ENCODE assay signal across 8 cellular contexts in genomic region chr11:67436459-67437081, GRCh38. TPM values are rescaled to one million over a fixed set of nuclear protein-coding genes. Genes with fewer than 3 reads are reported as not detected.
DNase-seq lines count a peak whose midpoint lies in the region; TF ChIP-seq lines count a peak whose summit lies in the region.

No MANE protein-coding gene starts in this region.

- H3K36me3 ChIP-seq in SJCRH30 = 0 out of 2 replicates have a peak, but pooled peaks cover 5% of the 10 kb centered on the region

- H3K4me3 ChIP-seq in SJCRH30 = no peak overlapping the region
- no peak overlapping the region for H3K4me3 ChIP-seq in astrocyte of the spinal cord (ENCODE audit: low read depth, low read length)

- no peaks in the 10 kb centered on the region for H3K9me3 ChIP-seq in SJCRH30 (replicated peaks)

- H3K4me1 ChIP-seq in SJCRH30 = peaks cover 8% of the 10 kb centered on the region; the same call in 1 of the 2 replicates

- peak; percentile 57 to 69 for DNase-seq in SHP77 (lab: John Stamatoyannopoulos, UW)
- no peak for DNase-seq in SHP77 treated with DMSO at 0.1 percent for 48 hours (lab: John Stamatoyannopoulos, UW)
- peak; percentile 82 for DNase-seq in SJCRH30
- peak; percentile 11 for DNase-seq in astrocyte of the spinal cord (ENCODE audit: low read depth, low spot score)
- DNase-seq in stimulated activated CD4-positive, alpha-beta T cell treated with anti-CD3 and anti-CD28 coated beads, Interleukin-12 subunit alpha, Interleukin-12 subunit beta, amount 100 ng/mL, for 48 hours (ENCODE audit: low read depth in 2 of 3, low spot score in 1 of 3) = peak; percentile 73 to 80 (median 74)
- DNase-seq in HEK293T (ENCODE audit: extremely low spot score) = no peak
- no peak for DNase-seq in dedifferentiated amniotic fluid mesenchymal stem cell (ENCODE audit: extremely low spot score)
- DNase-seq in NOMO-1 (lab: John Stamatoyannopoulos, UW; ENCODE audit: unreplicated experiment in 2 of 2) = no peak

- CTCF ChIA-PET in HEK293T (lab: Yijun Ruan, JAX) = no interaction called here

- in situ Hi-C loops in astrocyte of the spinal cord (cut with HindIII; ENCODE audit: low sequenced_read_pairs) = no loop called here

- no peak for TF ChIP-seq CTCF in astrocyte of the spinal cord (IDR thresholded peaks at IDR 0.05; ENCODE audit: low read depth, low read length)

- H3K27ac ChIP-seq in SJCRH30 = no peak overlapping the region

- POLR2A ChIA-PET in HEK293T (lab: Yijun Ruan, JAX) = interaction anchor here (0.6 to 4.0 kb wide), 2 partner anchors 32 to 35 kb away, joined by 3 to 14 read pairs; partner anchors contain the start of gene TMEM134

- H3K27me3 ChIP-seq in SJCRH30 = no peaks in the 10 kb centered on the region

TF ChIP-seq in HEK293T, 16 proteins besides CTCF, POLR2A, EP300 and RAD21:
- TF ChIP-seq ELF4 (IDR thresholded peaks at IDR 0.05) (no peak), L3MBTL2 (conservative IDR thresholded peaks at IDR 0.05) (no peak), ZNF384 (IDR thresholded peaks at IDR 0.05) (no peak), SP1 (IDR thresholded peaks at IDR 0.05) (no peak), BHLHE40 (IDR thresholded peaks at IDR 0.05; ENCODE audit: borderline replicate concordance) (no peak)

RNA-seq across cellular contexts. Expression of gene PTPRCAP, which starts 0.9 kb away (rescaled TPM):
- total RNA-seq in SJCRH30 (2014; rRNA removed; shearing (Covaris generic)) = 1.1 TPM in 1 of 2 replicates, not detected in the other

RNA-seq across cellular contexts. Expression of gene CORO1B, which starts 6.7 kb away (rescaled TPM):
- 25.5 and 30.1 TPM in 2 replicates for total RNA-seq in SJCRH30 (2014; rRNA removed; shearing (Covaris generic))

RNA-seq across cellular contexts. Expression of gene RPS6KB2, which starts 8.3 kb away (rescaled TPM):
- total RNA-seq in SJCRH30 (2014; rRNA removed; shearing (Covaris generic)) = 25.9 and 33.5 TPM in 2 replicates

RNA-seq across cellular contexts. Expression of gene GPR152, which starts 16.0 kb away (rescaled TPM):
- total RNA-seq in SJCRH30 (2014; rRNA removed; shearing (Covaris generic)) = not detected in 2 replicates

RNA-seq across cellular contexts. Expression of gene CABP4, which starts 18.6 kb away (rescaled TPM):
- 1.2 and 2.6 TPM in 2 replicates for total RNA-seq in SJCRH30 (2014; rRNA removed; shearing (Covaris generic))

Comparison
In these comparisons a context has a peak if more than half of its experiments do, and no peak if none do; other contexts are left out.
1. DNase-seq: peak in SHP77 (2 of 2), SJCRH30 (2 of 2), astrocyte of the spinal cord (single experiment) and stimulated activated CD4-positive, alpha-beta T cell treated with anti-CD3 and anti-CD28 coated beads, Interleukin-12 subunit alpha, Interleukin-12 subunit beta, amount 100 ng/mL, for 48 hours (3 of 3); none in SHP77 treated with DMSO at 0.1 percent for 48 hours (single experiment), HEK293T (single experiment), dedifferentiated amniotic fluid mesenchymal stem cell (single experiment) and NOMO-1 (0 of 2).